ENCODE assay signal across 8 cellular contexts in genomic region chr6:65072500-65072899, GRCh38.
"Had no signal": no experiment of that assay in that cellular context is flagged by ENCODE, and none has a peak within 500 bp of the region (broad histone marks: within the 10 kb centered on the region; RNA-seq: fewer than 3 reads in every experiment).

No MANE protein-coding gene starts in this region.

- ATAC-seq: HCT116 had no signal

- H3K4me3 ChIP-seq: GM23248, HAP-1 had no signal

- FAIRE-seq: HTR-8/SVneo had no signal

- H3K9me3 ChIP-seq: HAP-1 had no signal

- DNase-seq: GM23248, GOT3, H7, KBM-7 had no signal

- H3K27ac ChIP-seq: GM23248, KMS-11 had no signal

- H2AFZ ChIP-seq: GM23248 had no signal

- H3K9ac ChIP-seq: GM23248, KMS-11 had no signal

- H3K36me3 ChIP-seq: HAP-1 had no signal

- H3K4me2 ChIP-seq: KMS-11 had no signal

- H3K4me1 ChIP-seq: HAP-1 had no signal
